In genomic region chr20:45336530-45337366, GRCh38 we compare ENCODE assay signal across 8 cellular contexts. TPM values are rescaled to one million over a fixed set of nuclear protein-coding genes. Genes with fewer than 3 reads are reported as not detected.
A peak's percentile ranks its signal among the peaks of the same experiment; 100 is the strongest.
DNase-seq lines count a peak whose midpoint lies in the region; ATAC-seq, FAIRE-seq and TF ChIP-seq lines count a peak whose summit lies in the region.

No MANE protein-coding gene starts in this region.

- peak overlapping the region; percentile 33 to 70 for H3K27ac ChIP-seq in left lung
- peak overlapping the region; percentile 27 for H3K27ac ChIP-seq in temporal lobe (ENCODE audit: low read depth, low read length)

- DNase-seq in HK-2 (ENCODE audit: unreplicated experiment) (peak; percentile 80), bronchial epithelial cell (ENCODE audit: low read depth) (peak; percentile 99), left lung (no peak), UCSD-AML1 (lab: John Stamatoyannopoulos, UW; ENCODE audit: unreplicated experiment) (no peak), NCI-H82 treated with DMSO at 0.1 percent for 48 hours (lab: John Stamatoyannopoulos, UW; ENCODE audit: unreplicated experiment) (no peak), DMS79 (lab: John Stamatoyannopoulos, UW) (no peak)

- FAIRE-seq in bronchial epithelial cell (lab: Jason Lieb, UNC) = peak; percentile 83

- intact Hi-C loops in left lung (cut with DNase I) = no loop called here

- ATAC-seq in left lung (peak; percentile 49), HG02938 (IDR thresholded peaks at IDR 0.05; ENCODE audit: unreplicated experiment) (no peak)

- H3K4me1 ChIP-seq in left lung = peaks cover 29 to 43% of the 10 kb centered on the region in 2 donors

- peaks cover 27% of the 10 kb centered on the region for H3K36me3 ChIP-seq in bronchial epithelial cell (ENCODE audit: control insufficient read depth, insufficient read depth, low read length)
- peaks cover 0 to 60% of the 10 kb centered on the region in 2 donors for H3K36me3 ChIP-seq in left lung

- no peak for TF ChIP-seq CTCF in bronchial epithelial cell (IDR thresholded peaks at IDR 0.05; ENCODE audit: insufficient read depth, low read length, severe bottlenecking)
- TF ChIP-seq CTCF in left lung (IDR thresholded peaks at IDR 0.05) = no peak

- H3K27me3 ChIP-seq in bronchial epithelial cell (ENCODE audit: control insufficient read depth, insufficient read depth, low read length) (no peaks in the 10 kb centered on the region), left lung (no peaks in the 10 kb centered on the region)

- H3K4me3 ChIP-seq in bronchial epithelial cell (ENCODE audit: low read depth, low read length) = no peak overlapping the region
- no peak overlapping the region for H3K4me3 ChIP-seq in left lung

- H3K9me3 ChIP-seq in left lung = no peaks in the 10 kb centered on the region

RNA-seq across cellular contexts. Expression of gene SDC4, which starts 11.5 kb away (rescaled TPM):
- total RNA-seq in bronchial epithelial cell (211 and 272 TPM in 2 replicates), left lung (100 to 1,000 TPM; 199 to 329 TPM), temporal lobe (0.98 TPM)

RNA-seq across cellular contexts. Expression of gene SYS1, which starts 26.2 kb away (rescaled TPM):
- 12.0 and 17.9 TPM in 2 replicates for total RNA-seq in bronchial epithelial cell
- 10 to 100 TPM; 44.3 to 48.8 TPM for total RNA-seq in left lung
- total RNA-seq in temporal lobe = 18.7 TPM

RNA-seq across cellular contexts. Expression of gene MATN4, which starts 28.6 kb away (rescaled TPM):
- total RNA-seq in bronchial epithelial cell (0.13 and 0.26 TPM in 2 replicates), left lung (under 1 TPM in 1 of 2 donors, not detected in 1; 0.23 TPM), temporal lobe (not detected)

RNA-seq across cellular contexts. Expression of gene RBPJL, which starts 30.1 kb away (rescaled TPM):
- total RNA-seq in bronchial epithelial cell (not detected in 2 replicates), left lung (not detected), temporal lobe (not detected)

RNA-seq across cellular contexts. Expression of gene TP53TG5, which starts 41.4 kb away (rescaled TPM):
- 0.13 TPM in 1 of 2 replicates, not detected in the other for total RNA-seq in bronchial epithelial cell
- total RNA-seq in left lung = under 1 TPM in 1 of 2 donors, not detected in 1; 0.44 TPM
- not detected for total RNA-seq in temporal lobe

Comparison
In these comparisons a context has a peak if more than half of its experiments do, and no peak if none do; other contexts are left out.
1. DNase-seq: peak in HK-2 (single experiment) and bronchial epithelial cell (single experiment); none in left lung (0 of 2), UCSD-AML1 (single experiment), NCI-H82 treated with DMSO at 0.1 percent for 48 hours (single experiment) and DMS79 (single experiment).
2. RNA of gene SDC4, which starts 11.5 kb away (total RNA-seq): 199 to 329 TPM in left lung and 211 to 272 TPM in bronchial epithelial cell; 0.98 TPM in temporal lobe (single experiment); every median in the first group is over 100 times any median in the second.